26 cellular contexts compared by ENCODE assay signal in genomic region chr10:71923138-71923692, GRCh38. TPM values are rescaled to one million over a fixed set of nuclear protein-coding genes. Genes with fewer than 3 reads are reported as not detected.
DNase-seq lines count a peak whose midpoint lies in the region; ATAC-seq, FAIRE-seq and TF ChIP-seq lines count a peak whose summit lies in the region.
"Had no signal": no experiment of that assay in that cellular context is flagged by ENCODE, and none has a peak within 500 bp of the region (broad histone marks: within the 10 kb centered on the region; RNA-seq: fewer than 3 reads in every experiment).

No MANE protein-coding gene starts in this region.

- no peaks in the 10 kb centered on the region for H4K20me1 ChIP-seq in K562 (replicated peaks; ENCODE audit: control insufficient read depth, insufficient read depth, low read length)

- no peak for ATAC-seq in K562
- ATAC-seq in HG02678 (IDR thresholded peaks at IDR 0.05; ENCODE audit: unreplicated experiment): no peak
- ATAC-seq: activated CD4-positive, alpha-beta T cell treated with anti-CD3 and anti-CD28 coated beads for 36 hours; activated CD8-positive, alpha-beta T cell treated with anti-CD3 and anti-CD28 coated beads for 36 hours; pancreas had no signal

- WGBS in K562 (ENCODE audit: insufficient coverage, low coverage, missing lambda C conversion rate): 13% methylated on average over 7 of the region's 7 CpGs

- H3K4me1 Mint-ChIP-seq in MCF 10A (ENCODE audit: insufficient read depth, unreplicated experiment): peaks cover 11% of the 10 kb centered on the region
- H3K4me1 Mint-ChIP-seq: activated CD4-positive, alpha-beta T cell treated with anti-CD3 and anti-CD28 coated beads for 36 hours had no signal

- DNase-seq in breast epithelium (ENCODE audit: low spot score in 2 of 2) (peak in 1 of 2 donors; percentile 26), MCF 10A (ENCODE audit: unreplicated experiment) (no peak), K562 (ENCODE audit: extremely low read depth in 1 of 4, low spot score in 3 of 4) (peak in 1 of 4 experiments; percentile 32), iPS-NIHi11 (ENCODE audit: low spot score) (peak; percentile 24), GM12891 (ENCODE audit: insufficient read length, low spot score) (no peak)
- no peak for DNase-seq in stimulated activated naive CD4-positive, alpha-beta T cell treated with Interleukin-2 at 50 U/mL for 16 hours (lab: John Stamatoyannopoulos, UW)
- DNase-seq: activated CD4-positive, alpha-beta T cell treated with anti-CD3 and anti-CD28 coated beads for 36 hours; activated CD8-positive, alpha-beta memory T cell treated with anti-CD3 and anti-CD28 coated beads, Interleukin-2, amount 50 U/mL, for 48 hours; activated CD8-positive, alpha-beta T cell treated with anti-CD3 and anti-CD28 coated beads for 36 hours; activated naive CD4-positive, alpha-beta T cell treated with anti-CD3 and anti-CD28 coated beads for 36 hours; AML-193; CD4-positive, CD25-positive, alpha-beta regulatory T cell; cerebellar nuclear complex; dermis blood vessel endothelial cell; H9; Kasumi-1; left cardiac atrium; NCI-H1436 treated with DMSO at 0.1 percent for 48 hours; NCI-H526 treated with DMSO at 0.1 percent for 48 hours; pancreas; SHP77 treated with DMSO at 0.1 percent for 48 hours; stimulated activated naive CD4-positive, alpha-beta T cell; testis had no signal

- intact Hi-C loops in breast epithelium (cut with DNase I; ENCODE audit: low total_unique reads) (no loop called here), MCF 10A (cut with micrococcal nuclease) (no loop called here), K562 (cut with micrococcal nuclease) (no loop called here)

- no peaks in the 10 kb centered on the region for H3K79me2 ChIP-seq in K562 (ENCODE audit: control insufficient read depth, insufficient read depth, low read length)

- no peak for TF ChIP-seq POLR2A in breast epithelium (IDR thresholded peaks at IDR 0.05)
- no peak for TF ChIP-seq POLR2A in K562 (conservative IDR thresholded peaks at IDR 0.05)
- TF ChIP-seq POLR2A in GM12891 (IDR thresholded peaks at IDR 0.05; ENCODE audit: low read depth, low read length): no peak

- no peak for TF ChIP-seq RAD21 in K562 (CRISPR knock-in tag; conservative IDR thresholded peaks at IDR 0.05 in 1 of 2, IDR thresholded peaks at IDR 0.05 in 1 of 2)

- H3K4me3 Mint-ChIP-seq in MCF 10A (ENCODE audit: unreplicated experiment): no peak overlapping the region
- H3K4me3 Mint-ChIP-seq: activated CD4-positive, alpha-beta T cell treated with anti-CD3 and anti-CD28 coated beads for 36 hours; activated CD8-positive, alpha-beta T cell treated with anti-CD3 and anti-CD28 coated beads for 36 hours; activated naive CD4-positive, alpha-beta T cell treated with anti-CD3 and anti-CD28 coated beads for 36 hours; CD4-positive, CD25-positive, alpha-beta regulatory T cell; H9 had no signal

- H3K27ac Mint-ChIP-seq in MCF 10A (ENCODE audit: low read depth, unreplicated experiment): no peak overlapping the region
- H3K27ac Mint-ChIP-seq: activated CD4-positive, alpha-beta T cell treated with anti-CD3 and anti-CD28 coated beads for 36 hours; activated CD8-positive, alpha-beta T cell treated with anti-CD3 and anti-CD28 coated beads for 36 hours; activated naive CD4-positive, alpha-beta T cell treated with anti-CD3 and anti-CD28 coated beads for 36 hours; H9 had no signal

- CTCF ChIA-PET in MCF 10A (lab: Yijun Ruan, JAX) (interaction anchor here (0.7 kb wide), 2 partner anchors 27 to 34 kb away, joined by 3 to 4 read pairs; no protein-coding TSS in a partner anchor), K562 (lab: Yijun Ruan, JAX; ENCODE audit: low intra/inter-chr PET ratio) (interaction anchor here (0.7 kb wide), 2 partner anchors 401 to 1469 kb away, joined by 3 read pairs; no protein-coding TSS in a partner anchor)

- H3K36me3 ChIP-seq in breast epithelium (no peaks in the 10 kb centered on the region), K562 (ENCODE audit: control insufficient read depth, insufficient read depth, low read length) (no peaks in the 10 kb centered on the region)
- H3K36me3 ChIP-seq: gastroesophageal sphincter, pancreas had no signal

- in situ Hi-C loops in K562 (cut with MboI): no loop called here

- no peak overlapping the region for H2AFZ ChIP-seq in K562 (ENCODE audit: low read depth, low read length)

- H3K9ac ChIP-seq in K562 (ENCODE audit: insufficient read depth in 1 of 2, low read depth in 2 of 2, low read length in 2 of 2): no peak overlapping the region

- POLR2A ChIA-PET in MCF 10A (lab: Yijun Ruan, JAX) (no interaction called here), K562 (lab: Yijun Ruan, JAX) (interaction anchor here (0.6 kb wide), 1 partner anchor 60 kb away, joined by 3 read pairs; no protein-coding TSS in a partner anchor)

- no peaks in the 10 kb centered on the region for H3K36me3 Mint-ChIP-seq in MCF 10A (ENCODE audit: insufficient read depth, unreplicated experiment)
- H3K36me3 Mint-ChIP-seq: CD4-positive, CD25-positive, alpha-beta regulatory T cell had no signal

- no TSS peak for BruUV-seq in MCF 10A (replicated peaks; lab: Mats Ljungman, UMichigan)
- no TSS peak for BruUV-seq in K562 (replicated peaks; lab: Mats Ljungman, UMichigan)

- H3K4me2 ChIP-seq in K562 (ENCODE audit: insufficient read depth, low read length): no peak overlapping the region
- H3K4me2 ChIP-seq: smooth muscle cell had no signal

- no peak for TF ChIP-seq CTCF in breast epithelium (IDR thresholded peaks at IDR 0.05)
- no peak for TF ChIP-seq CTCF in MCF 10A (IDR thresholded peaks at IDR 0.05; ENCODE audit: unreplicated experiment)
- no peak for TF ChIP-seq CTCF in K562 (IDR thresholded peaks at IDR 0.05 in 2 of 3, conservative IDR thresholded peaks at IDR 0.05 in 1 of 3; ENCODE audit: insufficient read depth in 2 of 3, low read depth in 1 of 3, low read length in 3 of 3)

- no peaks in the 10 kb centered on the region for H3K9me3 Mint-ChIP-seq in MCF 10A (ENCODE audit: unreplicated experiment)
- H3K9me3 Mint-ChIP-seq: activated CD8-positive, alpha-beta T cell treated with anti-CD3 and anti-CD28 coated beads for 36 hours had no signal

- no peaks in the 10 kb centered on the region for H3K27me3 Mint-ChIP-seq in MCF 10A (ENCODE audit: insufficient read depth, unreplicated experiment)
- H3K27me3 Mint-ChIP-seq: activated CD4-positive, alpha-beta T cell treated with anti-CD3 and anti-CD28 coated beads for 36 hours; activated CD8-positive, alpha-beta T cell treated with anti-CD3 and anti-CD28 coated beads for 36 hours had no signal

- H3K27ac ChIP-seq in breast epithelium: peak overlapping the region; percentile 50 to 68
- no peak overlapping the region for H3K27ac ChIP-seq in K562 (ENCODE audit: extremely low read depth, low read depth, low read length)
- H3K27ac ChIP-seq: pancreas had no signal

- FAIRE-seq in K562 (lab: Jason Lieb, UNC): no peak
- no peak for FAIRE-seq in GM12891 (lab: Jason Lieb, UNC)
- FAIRE-seq: pancreas had no signal

- H3K27me3 ChIP-seq in breast epithelium: no peaks in the 10 kb centered on the region
- peaks cover 11 to 34% of the 10 kb centered on the region in 2 experiments; a peak in 4 of 5 replicates for H3K27me3 ChIP-seq in K562 (ENCODE audit: control insufficient read depth in 2 of 2, insufficient read depth in 2 of 2, low read length in 2 of 2)
- H3K27me3 ChIP-seq: gastroesophageal sphincter, pancreas, testis had no signal

- no peak for TF ChIP-seq EP300 in K562 (IDR thresholded peaks at IDR 0.05; ENCODE audit: low read length)

- H3K4me1 ChIP-seq in breast epithelium (peaks cover 6% of the 10 kb centered on the region in 2 donors), K562 (replicated peaks in 1 of 2; ENCODE audit: control insufficient read depth in 2 of 2, insufficient read depth in 2 of 2, low read length in 2 of 2) (peaks cover 16 to 29% of the 10 kb centered on the region in 2 experiments)
- H3K4me1 ChIP-seq: pancreas had no signal

- no peaks in the 10 kb centered on the region for H3K9me3 ChIP-seq in breast epithelium
- no peaks in the 10 kb centered on the region for H3K9me3 ChIP-seq in K562 (replicated peaks; ENCODE audit: control insufficient read depth, insufficient read depth, low read depth, low read length)
- H3K9me3 ChIP-seq: gastroesophageal sphincter, pancreas, testis had no signal

- H3K4me3 ChIP-seq in breast epithelium (no peak overlapping the region), K562 (no peak overlapping the region)
- H3K4me3 ChIP-seq: gastroesophageal sphincter, pancreas, smooth muscle cell, testis had no signal

- no peaks in the 10 kb centered on the region for H3K9me1 ChIP-seq in K562 (ENCODE audit: control insufficient read depth, insufficient read depth, low read length)

TF ChIP-seq in GM12891, 5 proteins besides CTCF, POLR2A, EP300 and RAD21:
- TF ChIP-seq SPI1 (IDR thresholded peaks at IDR 0.05; ENCODE audit: low read depth, low read length) (no peak), POU2F2 (IDR thresholded peaks at IDR 0.05; ENCODE audit: low read depth, low read length) (no peak), POLR2AphosphoS5 (IDR thresholded peaks at IDR 0.05; ENCODE audit: low read depth, low read length) (no peak), TAF1 (IDR thresholded peaks at IDR 0.05; ENCODE audit: low read depth, low read length) (no peak), PAX5 (IDR thresholded peaks at IDR 0.05; ENCODE audit: insufficient read depth, low read length, severe bottlenecking) (no peak)

RNA-seq across cellular contexts. Expression of gene CHST3, which starts 41.0 kb away (rescaled TPM):
- total RNA-seq in breast epithelium: 10 to 100 TPM; 20.2 to 34.5 (median 25.6) TPM
- 28.7 and 29.3 TPM in 2 replicates for total RNA-seq in MCF 10A (2022)
- 0.11 and 0.12 TPM in 2 replicates for total RNA-seq in K562 (2011; cell fraction: chromatin; rRNA removed; ENCODE audit: low replicate concordance)
- total RNA-seq in K562 (2011; cell fraction: nucleolus; rRNA removed): 0.13 and 0.17 TPM in 2 replicates
- 0.15 TPM in 2 replicates for total RNA-seq in K562 (2011; cell fraction: nucleoplasm; rRNA removed)
- total RNA-seq in K562 (2014; rRNA removed): 0.23 and 0.33 TPM in 2 replicates
- 0.13 and 0.15 TPM in 2 replicates for total RNA-seq in K562 (2014; rRNA removed; fragmentation: Illumina TruSeq; extraction: Trizol)
- total RNA-seq in K562 (2015; rRNA removed; fragmentation: Illumina TruSeq; extraction: Trizol): 1.3 TPM in 2 replicates
- 0.38 and 0.42 TPM in 2 replicates for total RNA-seq in K562 (2021)
- 0.06 and 0.18 TPM in 2 replicates for polyA plus RNA-seq in K562 (2011; rRNA removed)
- polyA plus RNA-seq in K562 (2011; cell fraction: cytosol; rRNA removed): 0.01 and 0.13 TPM in 2 replicates
- 0.04 and 0.20 TPM in 2 replicates for polyA plus RNA-seq in K562 (2011; cell fraction: nucleus; rRNA removed)
- 0.43 and 0.76 TPM in 2 replicates for polyA plus RNA-seq in K562 (2012)
- 0.17 and 0.18 TPM in 2 replicates for polyA plus RNA-seq in K562 (2014; fragmentation: Illumina TruSeq; extraction: Trizol)
- under 1 TPM; 0.01 to 0.04 TPM for polyA plus RNA-seq in K562 (2014; fragmentation: Nextera tagmentation; extraction: Ambion mirVana)
- 0.07 and 0.34 TPM in 2 replicates for polyA plus RNA-seq in K562 (2014; rRNA removed)
- 0.04 and 0.51 TPM in 2 replicates for polyA minus RNA-seq in K562 (2011; rRNA and poly(A)+ RNA removed)
- polyA minus RNA-seq in K562 (2011; cell fraction: cytosol; rRNA and poly(A)+ RNA removed): 0.10 and 0.55 TPM in 2 replicates
- 0.13 and 0.78 TPM in 2 replicates for polyA minus RNA-seq in K562 (2011; cell fraction: nucleus; rRNA and poly(A)+ RNA removed)
- 0.03 TPM for polyA plus RNA-seq in GM12891 (2012; ENCODE audit: low read depth, missing spikeins)
- total RNA-seq: CD4-positive, CD25-positive, alpha-beta regulatory T cell had no signal
- polyA plus RNA-seq: CD4-positive, CD25-positive, alpha-beta regulatory T cell had no signal

Comparison
In these comparisons a context has a peak if more than half of its experiments do, and no peak if none do; other contexts are left out.
1. RNA of gene CHST3, which starts 41.0 kb away (total RNA-seq): 28.7 to 29.3 TPM in MCF 10A and 20.2 to 34.5 TPM in breast epithelium; 0.11 to 1.3 TPM in K562; every median in the first group is over 4 times any median in the second.